ENCODE assay signal across 8 cellular contexts in the genomic region with DNA sequence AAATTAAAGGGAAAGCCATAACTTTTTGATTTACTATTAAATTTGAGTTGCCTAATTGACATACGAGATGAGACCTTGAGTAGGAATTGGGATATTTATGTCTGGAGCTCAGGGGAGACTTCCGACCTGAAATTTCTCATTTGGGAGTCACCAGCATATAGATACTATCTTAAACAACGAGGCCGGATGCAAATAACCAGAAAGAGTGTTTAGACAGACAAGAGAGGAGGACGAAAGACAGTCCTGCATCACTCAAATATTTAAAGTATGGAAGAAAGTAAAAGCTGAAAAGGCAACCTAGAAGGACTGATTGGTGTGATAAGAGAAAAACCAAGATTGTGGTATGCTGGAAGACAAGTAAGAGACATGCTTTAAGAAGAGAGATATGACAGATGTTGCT.
"Had no signal": no experiment of that assay in that cellular context is flagged by ENCODE, and none has a peak within 500 bp of the region (broad histone marks: within the 10 kb centered on the region; RNA-seq: fewer than 3 reads in every experiment).

No MANE protein-coding gene starts in this region.

- H3K36me3 ChIP-seq: HAP-1 had no signal

- H2AFZ ChIP-seq: GM23248 had no signal

- DNase-seq: GM23248, GOT3, H7, HFFc6 had no signal

- H3K27ac ChIP-seq: GM23248, HL-60 had no signal

- H3K4me1 ChIP-seq: HAP-1 had no signal

- ATAC-seq: HCT116, HepG2 had no signal

- H3K9ac ChIP-seq: GM23248 had no signal

- H3K9me3 ChIP-seq: HAP-1 had no signal

- H3K4me3 ChIP-seq: GM23248, HAP-1 had no signal
